ENCODE assay signal across 1 cellular context in the genomic region with DNA sequence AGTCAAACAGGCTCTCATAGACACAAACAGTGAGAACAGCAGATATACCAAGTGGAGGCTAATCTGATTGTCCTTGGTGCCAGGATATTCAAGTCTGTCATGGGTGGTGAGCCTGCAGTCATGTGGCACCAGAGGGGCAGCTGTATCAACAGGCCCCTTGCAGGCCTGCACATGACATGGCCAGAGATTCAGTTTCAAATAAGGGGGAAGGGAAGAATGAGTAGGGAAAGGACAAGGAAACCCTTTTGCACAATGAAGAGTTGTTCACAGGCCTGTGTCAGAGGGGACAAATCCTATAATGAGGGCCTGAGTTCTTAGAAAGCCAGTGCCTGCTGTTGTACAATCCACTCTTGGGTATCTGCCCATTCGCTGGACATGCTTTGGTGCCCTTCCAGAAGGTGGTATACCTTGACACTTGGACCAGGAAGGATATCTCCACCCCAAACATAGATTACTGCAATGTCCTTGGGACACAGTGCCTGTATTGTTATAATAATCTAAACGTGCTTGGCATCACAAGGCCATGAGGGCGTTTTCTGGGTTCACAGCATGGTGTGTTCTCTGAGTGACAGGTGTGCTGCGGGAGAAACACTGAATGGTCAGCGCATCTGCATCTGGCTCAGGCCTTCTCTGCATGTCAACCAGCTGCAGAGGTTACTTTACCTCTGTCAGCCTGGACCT.
TF ChIP-seq lines count a peak whose summit lies in the region.

No MANE protein-coding gene starts in this region.

TF ChIP-seq in IMR-90, 13 proteins besides CTCF, POLR2A, EP300 and RAD21 (continued from another document):
- TF ChIP-seq, protein P1, sequence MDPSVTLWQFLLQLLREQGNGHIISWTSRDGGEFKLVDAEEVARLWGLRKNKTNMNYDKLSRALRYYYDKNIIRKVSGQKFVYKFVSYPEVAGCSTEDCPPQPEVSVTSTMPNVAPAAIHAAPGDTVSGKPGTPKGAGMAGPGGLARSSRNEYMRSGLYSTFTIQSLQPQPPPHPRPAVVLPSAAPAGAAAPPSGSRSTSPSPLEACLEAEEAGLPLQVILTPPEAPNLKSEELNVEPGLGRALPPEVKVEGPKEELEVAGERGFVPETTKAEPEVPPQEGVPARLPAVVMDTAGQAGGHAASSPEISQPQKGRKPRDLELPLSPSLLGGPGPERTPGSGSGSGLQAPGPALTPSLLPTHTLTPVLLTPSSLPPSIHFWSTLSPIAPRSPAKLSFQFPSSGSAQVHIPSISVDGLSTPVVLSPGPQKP (IDR thresholded peaks at IDR 0.05; ENCODE audit: borderline replicate concordance, low read depth, low read length), result no peak
